20 cellular contexts compared by ENCODE assay signal in the genomic region with DNA sequence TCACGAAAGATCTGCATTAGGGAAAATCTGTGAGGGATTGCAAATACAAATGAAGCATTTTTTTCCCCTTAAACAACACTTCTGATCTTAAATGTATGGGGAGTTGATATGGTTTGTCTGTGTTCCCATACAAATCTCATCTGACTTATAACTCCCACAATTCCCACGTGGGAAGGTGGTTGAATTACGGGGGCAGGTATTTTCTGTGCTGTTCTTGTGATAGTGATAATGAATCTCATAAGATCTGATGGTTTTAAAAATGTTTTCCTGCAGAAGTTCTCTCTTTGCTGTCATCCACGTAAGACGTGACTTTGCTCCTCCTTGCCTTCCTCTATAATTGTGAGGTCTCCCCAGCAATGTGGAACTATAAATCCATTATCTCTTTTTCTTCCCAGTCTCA.
"Had no signal": no experiment of that assay in that cellular context is flagged by ENCODE, and none has a peak within 500 bp of the region (broad histone marks: within the 10 kb centered on the region; RNA-seq: fewer than 3 reads in every experiment).

No MANE protein-coding gene starts in this region.

- DNase-seq: stimulated activated CD4-positive, alpha-beta T cell treated with anti-CD3 and anti-CD28 coated beads, Interleukin-2, amount 100 ng/mL, for 48 hours; stimulated activated CD4-positive, alpha-beta T cell treated with anti-CD3 and anti-CD28 coated beads, Interleukin-4, amount 100 ng/mL, for 1 hour; stimulated activated CD4-positive, alpha-beta T cell treated with anti-CD3 and anti-CD28 coated beads, Interleukin-4, amount 100 ng/mL, for 24 hours; stimulated activated CD4-positive, alpha-beta T cell treated with anti-CD3 and anti-CD28 coated beads, Interleukin-4, amount 100 ng/mL, for 4 hours; stimulated activated CD8-positive, alpha-beta memory T cell treated with anti-CD3 and anti-CD28 coated beads, Interleukin-4, amount 100 ng/mL, for 48 hours; stimulated activated naive B cell treated with anti-CD40 and anti-IgM and Interleukin-4, amounts not matched to agents 10 μg/mL and 1 μg/mL and 100 μg/mL, for 72 hours; stimulated activated naive CD4-positive, alpha-beta T cell; stimulated activated naive CD4-positive, alpha-beta T cell treated with Interleukin-2 at 50 U/mL for 16 hours; stimulated activated naive CD8-positive, alpha-beta T cell treated with anti-CD3 and anti-CD28 coated beads, Interleukin-15, amount 100 ng/mL, for 72 hours; stimulated activated naive CD8-positive, alpha-beta T cell treated with anti-CD3 and anti-CD28 coated beads, Interleukin-15, Interleukin-2, amounts not matched to agents 100 U/mL and 50 U/mL, for 24 hours; stomach; substantia nigra; testis; thyroid gland; tibial artery; transverse colon; trophoblast cell; upper lobe of left lung; upper lobe of right lung; uterus had no signal
